ENCODE assay signal across 18 cellular contexts in the genomic region with DNA sequence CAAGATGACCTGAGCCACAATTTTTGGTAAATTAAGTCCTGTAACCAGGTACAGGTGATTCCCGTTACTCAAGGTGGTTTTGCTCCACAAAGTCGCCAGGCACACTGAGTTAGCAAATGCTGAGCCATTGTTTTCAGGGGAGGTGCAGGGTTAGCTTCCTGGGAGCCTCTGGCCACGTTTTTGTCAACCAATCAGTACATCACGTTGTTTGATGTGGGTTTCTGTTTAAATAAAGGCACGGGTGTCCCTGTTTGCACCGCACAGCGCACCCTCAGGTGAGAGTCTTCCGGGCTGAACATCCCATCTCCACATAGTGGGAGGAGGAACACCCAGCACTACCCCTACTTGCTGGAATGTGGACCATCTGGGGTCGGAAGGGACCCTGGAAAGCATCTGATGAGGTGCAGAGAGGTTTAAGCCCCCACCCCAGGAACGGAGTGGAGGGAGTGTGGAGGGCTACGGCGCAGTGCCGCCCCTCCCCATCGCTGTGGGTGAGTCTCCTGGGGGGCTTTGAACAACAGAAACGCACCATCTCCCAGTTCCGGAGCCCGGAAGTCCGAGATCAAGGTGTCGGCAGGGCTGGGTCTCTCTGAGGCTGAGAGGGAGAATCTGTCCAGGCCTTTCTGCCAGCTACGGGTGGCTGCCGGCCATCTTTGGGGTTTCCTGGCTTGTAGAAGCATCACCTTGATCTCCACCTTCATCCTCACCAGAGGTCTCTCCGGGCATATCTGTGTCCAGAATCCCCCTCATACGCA.
"Had no signal": no experiment of that assay in that cellular context is flagged by ENCODE, and none has a peak within 500 bp of the region (broad histone marks: within the 10 kb centered on the region; RNA-seq: fewer than 3 reads in every experiment).

No MANE protein-coding gene starts in this region.

- H3K27ac ChIP-seq: left lung, prostate gland, spleen, thoracic aorta, vagina had no signal

- H3K4me1 ChIP-seq: prostate gland had no signal

- H3K9me3 ChIP-seq: left lung, prostate gland, spleen, thoracic aorta, vagina had no signal

- H3K9me3 Mint-ChIP-seq: activated naive CD4-positive, alpha-beta T cell treated with anti-CD3 and anti-CD28 coated beads for 36 hours; activated T-cell treated with anti-CD3 and anti-CD28 coated beads, Interleukin-2, amount 50 U/mL, for 4 hours; natural killer cell; type B pancreatic cell had no signal

- H3K27me3 Mint-ChIP-seq: activated CD4-positive, alpha-beta T cell treated with anti-CD3 and anti-CD28 coated beads for 36 hours; type B pancreatic cell had no signal

- H3K27me3 ChIP-seq: left lung, spleen, vagina had no signal

- H3K36me3 Mint-ChIP-seq: natural killer cell, type B pancreatic cell had no signal

- H3K27ac Mint-ChIP-seq: activated CD4-positive, alpha-beta T cell treated with anti-CD3 and anti-CD28 coated beads for 36 hours; activated naive CD4-positive, alpha-beta T cell treated with anti-CD3 and anti-CD28 coated beads for 36 hours; type B pancreatic cell had no signal

- H3K4me3 Mint-ChIP-seq: activated CD4-positive, alpha-beta T cell treated with anti-CD3 and anti-CD28 coated beads for 36 hours; activated naive CD4-positive, alpha-beta T cell treated with anti-CD3 and anti-CD28 coated beads for 36 hours; activated T-cell treated with anti-CD3 and anti-CD28 coated beads, Interleukin-2, amount 50 U/mL, for 4 hours; natural killer cell; type B pancreatic cell had no signal

- DNase-seq: activated CD4-positive, alpha-beta T cell treated with anti-CD3 and anti-CD28 coated beads for 36 hours; activated CD4-positive, alpha-beta T cell treated with anti-CD3 and anti-CD28 coated beads, Interleukin-2, amount 50 U/mL, for 48 hours; activated naive CD4-positive, alpha-beta T cell treated with anti-CD3 and anti-CD28 coated beads for 36 hours; activated T-cell treated with anti-CD3 and anti-CD28 coated beads, Interleukin-2, amount 50 U/mL, for 4 hours; effector memory CD4-positive, alpha-beta T cell; foreskin melanocyte; mammary epithelial cell; midbrain; natural killer cell; stimulated activated CD4-positive, alpha-beta T cell treated with anti-CD3 and anti-CD28 coated beads, Interleukin-4, amount 100 ng/mL, for 1 hour; stimulated activated naive CD4-positive, alpha-beta T cell treated with Interleukin-2 at 50 U/mL for 16 hours; T-helper 9 cell had no signal

- H3K36me3 ChIP-seq: left lung, prostate gland, thoracic aorta, vagina had no signal

- H3K4me3 ChIP-seq: left lung, prostate gland, spleen, thoracic aorta, vagina had no signal

- ATAC-seq: activated CD4-positive, alpha-beta T cell treated with anti-CD3 and anti-CD28 coated beads for 36 hours; activated T-cell treated with anti-CD3 and anti-CD28 coated beads, Interleukin-2, amount 50 U/mL, for 4 hours; left lung; natural killer cell had no signal
